Comparison of ENCODE assay signal across 1 cellular context in the genomic region with DNA sequence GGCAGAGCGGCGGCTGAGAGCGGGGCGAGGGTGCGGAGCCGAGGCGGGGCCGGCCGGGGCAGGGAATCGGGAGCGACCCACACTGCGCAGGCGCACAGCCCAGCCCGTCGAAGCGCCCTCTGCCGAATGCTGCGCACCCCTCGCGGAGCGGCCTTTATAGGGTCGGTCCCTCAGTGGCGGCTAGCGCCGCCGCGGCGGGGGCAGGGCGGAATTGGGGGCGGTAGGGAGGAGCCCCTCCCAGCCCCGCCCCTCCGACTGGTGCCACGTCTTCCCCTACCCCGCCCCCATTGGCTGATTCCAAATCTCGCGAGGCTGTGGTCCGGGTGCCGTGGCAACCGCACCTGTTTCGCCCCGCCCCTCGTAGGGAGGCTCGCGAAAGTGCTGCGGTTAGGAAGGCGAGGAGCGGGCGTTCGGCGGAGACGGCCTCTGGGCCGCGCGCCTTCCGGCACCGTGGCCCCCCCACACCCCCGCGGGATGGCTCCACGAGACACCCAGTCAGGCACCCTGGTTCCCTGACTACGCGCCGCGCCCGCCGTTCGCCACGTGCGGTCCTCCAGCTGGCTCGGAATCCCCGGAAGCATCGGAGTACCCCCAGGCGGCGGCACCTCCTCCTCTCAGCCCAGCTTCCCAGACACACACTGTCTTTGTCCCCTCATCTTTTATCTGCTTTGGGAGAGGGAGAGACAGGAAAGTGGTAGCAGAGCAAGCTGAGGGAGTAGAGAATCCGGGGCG.
TF ChIP-seq lines count a peak whose summit lies in the region.

EHD1 (minus strand) TSS at position 128 of the 732 bp plus-strand sequence. CDS start 157 bp downstream, outside the sequence.

TF ChIP-seq in HepG2, 621 proteins besides CTCF, POLR2A, EP300 and RAD21 (continued from another document and continues in another):
- TF ChIP-seq, protein P1, sequence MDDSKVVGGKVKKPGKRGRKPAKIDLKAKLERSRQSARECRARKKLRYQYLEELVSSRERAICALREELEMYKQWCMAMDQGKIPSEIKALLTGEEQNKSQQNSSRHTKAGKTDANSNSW (CRISPR knock-in tag; IDR thresholded peaks at IDR 0.05; ENCODE audit: borderline replicate concordance): no peak
- TF ChIP-seq ZNF552 (CRISPR knock-in tag; IDR thresholded peaks at IDR 0.05; ENCODE audit: borderline replicate concordance) (no peak), DZIP1 (CRISPR knock-in tag; IDR thresholded peaks at IDR 0.05) (no peak; the same call in 1 of the 2 replicates), ZSCAN25 (CRISPR knock-in tag; IDR thresholded peaks at IDR 0.05) (0 out of 2 replicates have a peak, but pooled peaks have one; percentile 20), SNAPC2 (CRISPR knock-in tag; IDR thresholded peaks at IDR 0.05) (peak; percentile 37; the same call in 1 of the 2 replicates), TBL1XR1 (IDR thresholded peaks at IDR 0.05; ENCODE audit: borderline replicate concordance, low read length, partially characterized antibody) (peak; percentile 61), TEF (CRISPR knock-in tag; IDR thresholded peaks at IDR 0.05) (no peak), THAP11 (CRISPR knock-in tag; IDR thresholded peaks at IDR 0.05) (peak; percentile 80), RFXAP (CRISPR knock-in tag; IDR thresholded peaks at IDR 0.05; ENCODE audit: borderline replicate concordance) (peak; percentile 87; the same call in 1 of the 2 replicates), PAF1 (CRISPR knock-in tag; IDR thresholded peaks at IDR 0.05) (no peak), MEIS1 (CRISPR knock-in tag; IDR thresholded peaks at IDR 0.05; ENCODE audit: borderline replicate concordance) (peak; percentile 79; the same call in 1 of the 2 replicates), ZNF432 (CRISPR knock-in tag; IDR thresholded peaks at IDR 0.05; ENCODE audit: borderline replicate concordance) (no peak), MLXIP (CRISPR knock-in tag; IDR thresholded peaks at IDR 0.05; ENCODE audit: borderline replicate concordance) (no peak), KLF11 (CRISPR knock-in tag; IDR thresholded peaks at IDR 0.05) (peak; percentile 60; the same call in 1 of the 2 replicates), HNRNPK (IDR thresholded peaks at IDR 0.05; ENCODE audit: low read depth, low read length, poor library complexity, severe bottlenecking) (peak; percentile 76), SP1 (IDR thresholded peaks at IDR 0.05) (peak; percentile 70; the same call in 1 of the 2 replicates), SP1 (CRISPR knock-in tag; IDR thresholded peaks at IDR 0.05) (peak; percentile 66; the same call in 1 of the 2 replicates), SRSF4 (IDR thresholded peaks at IDR 0.05; ENCODE audit: low read depth, low read length, poor library complexity, severe bottlenecking) (no peak), ZIK1 (CRISPR knock-in tag; IDR thresholded peaks at IDR 0.05; ENCODE audit: borderline replicate concordance, low read depth) (peak; percentile 25; the same call in 1 of the 2 replicates), KLF13 (CRISPR knock-in tag; IDR thresholded peaks at IDR 0.05) (no peak), RBM22 (optimal IDR thresholded peaks at IDR 0.05; ENCODE audit: low read length) (peak; percentile 77), NFIB (CRISPR knock-in tag; IDR thresholded peaks at IDR 0.05; ENCODE audit: borderline replicate concordance) (no peak), ZNF784 (CRISPR knock-in tag; IDR thresholded peaks at IDR 0.05; ENCODE audit: borderline replicate concordance) (no peak), MTA3 (CRISPR knock-in tag; IDR thresholded peaks at IDR 0.05) (no peak), ZNF780A (CRISPR knock-in tag; IDR thresholded peaks at IDR 0.05) (no peak), JUN (CRISPR knock-in tag; IDR thresholded peaks at IDR 0.05) (peak; percentile 26; the same call in 1 of the 2 replicates), ZNF639 (CRISPR knock-in tag; conservative IDR thresholded peaks at IDR 0.05) (no peak; the same call in none of the 2 replicates), NKX3-1 (CRISPR knock-in tag; IDR thresholded peaks at IDR 0.05) (no peak), MAFF (IDR thresholded peaks at IDR 0.05; ENCODE audit: low read depth, low read length) (no peak), ZFP82 (CRISPR knock-in tag; IDR thresholded peaks at IDR 0.05; ENCODE audit: borderline replicate concordance) (no peak), ELF1 (CRISPR knock-in tag; IDR thresholded peaks at IDR 0.05) (peak; percentile 71), ZMYM3 (CRISPR knock-in tag; IDR thresholded peaks at IDR 0.05) (no peak; the same call in 1 of the 2 replicates), HDAC1 (CRISPR knock-in tag; IDR thresholded peaks at IDR 0.05) (peak; percentile 84), LCORL (IDR thresholded peaks at IDR 0.05) (no peak), LCORL (CRISPR knock-in tag; IDR thresholded peaks at IDR 0.05) (peak; percentile 92), ADNP (CRISPR knock-in tag; IDR thresholded peaks at IDR 0.05) (no peak), ATF4 (CRISPR knock-in tag; IDR thresholded peaks at IDR 0.05) (0 out of 4 replicates have a peak, but pooled peaks of 1 of the 2 experiments have one; percentile 43), ZFP36L1 (CRISPR knock-in tag; IDR thresholded peaks at IDR 0.05) (peak; percentile 82)
- TF ChIP-seq, protein P2, sequence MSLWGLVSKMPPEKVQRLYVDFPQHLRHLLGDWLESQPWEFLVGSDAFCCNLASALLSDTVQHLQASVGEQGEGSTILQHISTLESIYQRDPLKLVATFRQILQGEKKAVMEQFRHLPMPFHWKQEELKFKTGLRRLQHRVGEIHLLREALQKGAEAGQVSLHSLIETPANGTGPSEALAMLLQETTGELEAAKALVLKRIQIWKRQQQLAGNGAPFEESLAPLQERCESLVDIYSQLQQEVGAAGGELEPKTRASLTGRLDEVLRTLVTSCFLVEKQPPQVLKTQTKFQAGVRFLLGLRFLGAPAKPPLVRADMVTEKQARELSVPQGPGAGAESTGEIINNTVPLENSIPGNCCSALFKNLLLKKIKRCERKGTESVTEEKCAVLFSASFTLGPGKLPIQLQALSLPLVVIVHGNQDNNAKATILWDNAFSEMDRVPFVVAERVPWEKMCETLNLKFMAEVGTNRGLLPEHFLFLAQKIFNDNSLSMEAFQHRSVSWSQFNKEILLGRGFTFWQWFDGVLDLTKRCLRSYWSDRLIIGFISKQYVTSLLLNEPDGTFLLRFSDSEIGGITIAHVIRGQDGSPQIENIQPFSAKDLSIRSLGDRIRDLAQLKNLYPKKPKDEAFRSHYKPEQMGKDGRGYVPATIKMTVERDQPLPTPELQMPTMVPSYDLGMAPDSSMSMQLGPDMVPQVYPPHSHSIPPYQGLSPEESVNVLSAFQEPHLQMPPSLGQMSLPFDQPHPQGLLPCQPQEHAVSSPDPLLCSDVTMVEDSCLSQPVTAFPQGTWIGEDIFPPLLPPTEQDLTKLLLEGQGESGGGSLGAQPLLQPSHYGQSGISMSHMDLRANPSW (CRISPR knock-in tag; IDR thresholded peaks at IDR 0.05; ENCODE audit: borderline replicate concordance): no peak
- TF ChIP-seq, protein P3, sequence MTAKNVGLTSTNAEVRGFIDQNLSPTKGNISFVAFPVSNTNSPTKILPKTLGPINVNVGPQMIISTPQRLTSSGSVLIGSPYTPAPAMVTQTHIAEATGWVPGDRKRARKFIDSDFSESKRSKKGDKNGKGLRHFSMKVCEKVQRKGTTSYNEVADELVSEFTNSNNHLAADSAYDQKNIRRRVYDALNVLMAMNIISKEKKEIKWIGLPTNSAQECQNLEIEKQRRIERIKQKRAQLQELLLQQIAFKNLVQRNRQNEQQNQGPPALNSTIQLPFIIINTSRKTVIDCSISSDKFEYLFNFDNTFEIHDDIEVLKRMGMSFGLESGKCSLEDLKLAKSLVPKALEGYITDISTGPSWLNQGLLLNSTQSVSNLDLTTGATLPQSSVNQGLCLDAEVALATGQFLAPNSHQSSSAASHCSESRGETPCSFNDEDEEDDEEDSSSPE (CRISPR knock-in tag; IDR thresholded peaks at IDR 0.05): peak; percentile 61; the same call in 1 of the 2 replicates
- TF ChIP-seq, protein P4, sequence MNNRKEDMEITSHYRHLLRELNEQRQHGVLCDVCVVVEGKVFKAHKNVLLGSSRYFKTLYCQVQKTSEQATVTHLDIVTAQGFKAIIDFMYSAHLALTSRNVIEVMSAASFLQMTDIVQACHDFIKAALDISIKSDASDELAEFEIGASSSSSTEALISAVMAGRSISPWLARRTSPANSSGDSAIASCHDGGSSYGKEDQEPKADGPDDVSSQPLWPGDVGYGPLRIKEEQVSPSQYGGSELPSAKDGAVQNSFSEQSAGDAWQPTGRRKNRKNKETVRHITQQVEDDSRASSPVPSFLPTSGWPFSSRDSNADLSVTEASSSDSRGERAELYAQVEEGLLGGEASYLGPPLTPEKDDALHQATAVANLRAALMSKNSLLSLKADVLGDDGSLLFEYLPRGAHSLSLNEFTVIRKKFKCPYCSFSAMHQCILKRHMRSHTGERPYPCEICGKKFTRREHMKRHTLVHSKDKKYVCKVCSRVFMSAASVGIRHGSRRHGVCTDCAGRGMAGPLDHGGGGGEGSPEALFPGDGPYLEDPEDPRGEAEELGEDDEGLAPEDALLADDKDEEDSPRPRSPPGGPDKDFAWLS (CRISPR knock-in tag; IDR thresholded peaks at IDR 0.05; ENCODE audit: borderline replicate concordance): peak; percentile 68; the same call in 1 of the 2 replicates
